8 cellular contexts compared by ENCODE assay signal in genomic region chr14:93115920-93116675, GRCh38. TPM values are rescaled to one million over a fixed set of nuclear protein-coding genes. Genes with fewer than 3 reads are reported as not detected.
A peak's percentile ranks its signal among the peaks of the same experiment; 100 is the strongest.
DNase-seq lines count a peak whose midpoint lies in the region; ATAC-seq and TF ChIP-seq lines count a peak whose summit lies in the region.

TSS of gene ITPK1 (minus strand) at chr14:93115925. CDS start at chr14:93115163, 762 bp downstream.

- H3K9me3 Mint-ChIP-seq in CD4-positive, alpha-beta T cell, result no peaks in the 10 kb centered on the region
- no peaks in the 10 kb centered on the region for H3K9me3 Mint-ChIP-seq in activated naive CD4-positive, alpha-beta T cell treated with anti-CD3 and anti-CD28 coated beads, Interleukin-2, amount 50 U/mL, for 72 hours

- peak within 1 kb of the TSS; percentile 56 for H2BK5ac ChIP-seq in trophoblast cell (ENCODE audit: low read depth, low read length, poor library complexity)

- no peaks in the 10 kb centered on the region for H3K9me3 ChIP-seq in CD4-positive, alpha-beta T cell (ENCODE audit: control insufficient read depth, low read length)
- H3K9me3 ChIP-seq in trophoblast cell (ENCODE audit: insufficient read depth, low read depth, low read length) (no peaks in the 10 kb centered on the region), uterus (no peaks in the 10 kb centered on the region)

- H2AFZ ChIP-seq in trophoblast cell (ENCODE audit: insufficient read depth, low read length, poor library complexity), result peak within 1 kb of the TSS; percentile 91

- peak; percentile 25 to 65 (median 44) for DNase-seq in CD4-positive, alpha-beta T cell
- DNase-seq in RPMI8226 (peak; percentile 76), cardiac septum (ENCODE audit: low spot score) (peak; percentile 80), trophoblast cell (peak in 1 of 2 donors; percentile 79), uterus (peak; percentile 49 to 58)
- peak; percentile 60 to 71 for DNase-seq in activated naive CD4-positive, alpha-beta T cell treated with anti-CD3 and anti-CD28 coated beads, Interleukin-2, amount 50 U/mL, for 72 hours (ENCODE audit: low spot score in 2 of 2)

- peak within 1 kb of the TSS; percentile 75 for H3K27ac Mint-ChIP-seq in CD4-positive, alpha-beta T cell
- peak within 1 kb of the TSS; percentile 72 to 79 for H3K27ac Mint-ChIP-seq in activated naive CD4-positive, alpha-beta T cell treated with anti-CD3 and anti-CD28 coated beads, Interleukin-2, amount 50 U/mL, for 72 hours

- no peaks in the 10 kb centered on the region for H3K27me3 ChIP-seq in CD4-positive, alpha-beta T cell (ENCODE audit: control insufficient read depth, insufficient read depth, low read length)
- H3K27me3 ChIP-seq in trophoblast cell (ENCODE audit: insufficient read depth, low read length) (peaks cover 5% of the 10 kb centered on the region), uterus (no peaks in the 10 kb centered on the region)

- peak within 1 kb of the TSS; percentile 59 for H3K27ac ChIP-seq in CD4-positive, alpha-beta T cell (ENCODE audit: low read depth, low read length)
- H3K27ac ChIP-seq in trophoblast cell (ENCODE audit: low read depth, low read length) (peak within 1 kb of the TSS; percentile 88), uterus (peak within 1 kb of the TSS; percentile 96 to 99)

- H4K8ac ChIP-seq in trophoblast cell (ENCODE audit: low read depth, low read length), result peak within 1 kb of the TSS; percentile 96

- peaks cover 8% of the 10 kb centered on the region for H3K79me2 ChIP-seq in trophoblast cell (ENCODE audit: control insufficient read depth, insufficient read depth, low read length, poor library complexity)

- no peaks in the 10 kb centered on the region for H3K36me3 ChIP-seq in trophoblast cell (ENCODE audit: control insufficient read depth in 1 of 2, insufficient read depth in 2 of 2, low read length in 2 of 2)
- H3K36me3 ChIP-seq in uterus, result no peaks in the 10 kb centered on the region

- H3K79me1 ChIP-seq in trophoblast cell (ENCODE audit: low read length), result peaks cover 4% of the 10 kb centered on the region

- H3K4me3 Mint-ChIP-seq in CD4-positive, alpha-beta T cell, result peak within 1 kb of the TSS; percentile 88

- ATAC-seq in CD4-positive, alpha-beta T cell (ENCODE audit: poor library complexity), result peak; percentile 57
- peak; percentile 54 for ATAC-seq in HG03280 (IDR thresholded peaks at IDR 0.05; ENCODE audit: unreplicated experiment)
- peak; percentile 5 to 68 for ATAC-seq in activated naive CD4-positive, alpha-beta T cell treated with anti-CD3 and anti-CD28 coated beads, Interleukin-2, amount 50 U/mL, for 72 hours

- peak within 1 kb of the TSS; percentile 89 for H4K91ac ChIP-seq in trophoblast cell (ENCODE audit: low read depth, low read length)

- TF ChIP-seq POLR2A in GM19099 (IDR thresholded peaks at IDR 0.05; ENCODE audit: extremely low read depth, insufficient read length, low read depth) (peak; percentile 28), uterus (IDR thresholded peaks at IDR 0.05) (no peak)

- WGBS in trophoblast cell (ENCODE audit: extremely low coverage, insufficient coverage, insufficient read length), result no CpG with 5 or more reads among the region's 55 CpGs

- H3K18ac ChIP-seq in trophoblast cell (ENCODE audit: low read length), result peak within 1 kb of the TSS; percentile 77

- H3K4me1 ChIP-seq in trophoblast cell (ENCODE audit: control insufficient read depth in 1 of 2, insufficient read depth in 2 of 2, low read length in 2 of 2), result peaks cover 8 to 15% of the 10 kb centered on the region in 2 experiments
- peaks cover 0 to 5% of the 10 kb centered on the region in 2 donors for H3K4me1 ChIP-seq in uterus

- POLR2A ChIA-PET in CD4-positive, alpha-beta T cell (lab: Charles Lee), result interaction anchor here (0.8 to 3.9 kb wide), 6 partner anchors 10 to 1076 kb away, joined by 3 to 67 read pairs (median 6); partner anchors contain the start of genes LYSET, MOAP1 and TRIP11

- H2AK5ac ChIP-seq in trophoblast cell (ENCODE audit: low read length), result no peak within 1 kb of the TSS

- peak within 1 kb of the TSS; percentile 51 for H2BK12ac ChIP-seq in trophoblast cell (ENCODE audit: low read length)

- peak within 1 kb of the TSS; percentile 96 for H4K12ac ChIP-seq in trophoblast cell (ENCODE audit: low read depth, low read length)

- TF ChIP-seq CTCF in CD4-positive, alpha-beta T cell (IDR thresholded peaks at IDR 0.05), result no peak
- TF ChIP-seq CTCF in uterus (IDR thresholded peaks at IDR 0.05), result peak in 1 of 4 experiments; percentile 45

- H2BK120ac ChIP-seq in trophoblast cell (ENCODE audit: insufficient read depth, low read length, poor library complexity), result peak within 1 kb of the TSS; percentile 92

- H3K4me2 ChIP-seq in trophoblast cell (ENCODE audit: low read length), result peak within 1 kb of the TSS; percentile 87

- H3K4me3 ChIP-seq in trophoblast cell (ENCODE audit: low read depth, low read length), result peak within 1 kb of the TSS; percentile 84
- peak within 1 kb of the TSS; percentile 71 to 81 for H3K4me3 ChIP-seq in uterus

- H3K4ac ChIP-seq in trophoblast cell (ENCODE audit: low read depth, low read length), result peak within 1 kb of the TSS; percentile 55

- peak within 1 kb of the TSS; percentile 69 for H3K9ac ChIP-seq in trophoblast cell (ENCODE audit: low read length)

- peak within 1 kb of the TSS; percentile 91 for H3K14ac ChIP-seq in trophoblast cell (ENCODE audit: low read length)

- CTCF ChIA-PET in CD4-positive, alpha-beta T cell (lab: Charles Lee), result interaction anchor here (1.2 to 4.6 kb wide), 3 partner anchors 23 to 68 kb away, joined by 4 to 63 read pairs (median 5); partner anchors contain the start of gene MOAP1

- peaks cover 30% of the 10 kb centered on the region for H3K4me1 Mint-ChIP-seq in CD4-positive, alpha-beta T cell (ENCODE audit: low read depth)

- intact Hi-C loops in CD4-positive, alpha-beta T cell (cut with DNase I, micrococcal nuclease), result loop anchor here in 1 of 2 experiments (1.0 to 10.0 kb wide), 6 partner anchors 67 to 1059 kb away; partner anchors contain the start of genes BTBD7, DDX24, GOLGA5 and GON7
- intact Hi-C loops in cardiac septum (cut with DNase I) (loop anchor here (2.0 to 5.0 kb wide), 2 partner anchors 69 to 144 kb away; partner anchors contain the start of genes LYSET and MOAP1), uterus (cut with DNase I; ENCODE audit: low total_unique reads) (loop anchor here (10.0 kb wide), 1 partner anchor 151 kb away; no protein-coding TSS in a partner anchor)

- H3K27me3 Mint-ChIP-seq in CD4-positive, alpha-beta T cell, result no peaks in the 10 kb centered on the region

- H3K23ac ChIP-seq in trophoblast cell (ENCODE audit: low read length), result no peak within 1 kb of the TSS

- no peaks in the 10 kb centered on the region for H3K36me3 Mint-ChIP-seq in CD4-positive, alpha-beta T cell (ENCODE audit: low read depth)
- H3K36me3 Mint-ChIP-seq in activated naive CD4-positive, alpha-beta T cell treated with anti-CD3 and anti-CD28 coated beads, Interleukin-2, amount 50 U/mL, for 72 hours, result no peaks in the 10 kb centered on the region

RNA-seq across cellular contexts. Expression of gene ITPK1, which starts in this region (rescaled TPM):
- 10 to 100 TPM; 19.0 to 20.6 TPM for total RNA-seq in CD4-positive, alpha-beta T cell
- 10 to 100 TPM; 15.2 to 33.2 TPM for total RNA-seq in activated naive CD4-positive, alpha-beta T cell treated with anti-CD3 and anti-CD28 coated beads, Interleukin-2, amount 50 U/mL, for 72 hours
- total RNA-seq in cardiac septum (77.1 TPM), uterus (10 to 100 TPM; 19.7 to 97.7 (median 26.5) TPM)
- 14.2 and 14.7 TPM in 2 replicates for polyA plus RNA-seq in trophoblast cell (2013)
